In genomic region chrX:152925835-152926234, GRCh38 we compare ENCODE assay signal across 1 cellular context.
TF ChIP-seq lines count a peak whose summit lies in the region.

No MANE protein-coding gene starts in this region.

TF ChIP-seq in HCT116, 20 proteins besides CTCF, POLR2A, EP300 and RAD21 (continued from another document):
- TF ChIP-seq, protein P1, sequence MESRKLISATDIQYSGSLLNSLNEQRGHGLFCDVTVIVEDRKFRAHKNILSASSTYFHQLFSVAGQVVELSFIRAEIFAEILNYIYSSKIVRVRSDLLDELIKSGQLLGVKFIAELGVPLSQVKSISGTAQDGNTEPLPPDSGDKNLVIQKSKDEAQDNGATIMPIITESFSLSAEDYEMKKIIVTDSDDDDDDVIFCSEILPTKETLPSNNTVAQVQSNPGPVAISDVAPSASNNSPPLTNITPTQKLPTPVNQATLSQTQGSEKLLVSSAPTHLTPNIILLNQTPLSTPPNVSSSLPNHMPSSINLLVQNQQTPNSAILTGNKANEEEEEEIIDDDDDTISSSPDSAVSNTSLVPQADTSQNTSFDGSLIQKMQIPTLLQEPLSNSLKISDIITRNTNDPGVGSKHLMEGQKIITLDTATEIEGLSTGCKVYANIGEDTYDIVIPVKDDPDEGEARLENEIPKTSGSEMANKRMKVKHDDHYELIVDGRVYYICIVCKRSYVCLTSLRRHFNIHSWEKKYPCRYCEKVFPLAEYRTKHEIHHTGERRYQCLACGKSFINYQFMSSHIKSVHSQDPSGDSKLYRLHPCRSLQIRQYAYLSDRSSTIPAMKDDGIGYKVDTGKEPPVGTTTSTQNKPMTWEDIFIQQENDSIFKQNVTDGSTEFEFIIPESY (IDR thresholded peaks at IDR 0.05; ENCODE audit: extremely low read depth, insufficient replicate concordance, low read length), result no peak
- no peak for TF ChIP-seq TCF7L2 (IDR thresholded peaks at IDR 0.05; ENCODE audit: borderline replicate concordance, extremely low read depth, insufficient read depth, insufficient read length)
